In the genomic region with DNA sequence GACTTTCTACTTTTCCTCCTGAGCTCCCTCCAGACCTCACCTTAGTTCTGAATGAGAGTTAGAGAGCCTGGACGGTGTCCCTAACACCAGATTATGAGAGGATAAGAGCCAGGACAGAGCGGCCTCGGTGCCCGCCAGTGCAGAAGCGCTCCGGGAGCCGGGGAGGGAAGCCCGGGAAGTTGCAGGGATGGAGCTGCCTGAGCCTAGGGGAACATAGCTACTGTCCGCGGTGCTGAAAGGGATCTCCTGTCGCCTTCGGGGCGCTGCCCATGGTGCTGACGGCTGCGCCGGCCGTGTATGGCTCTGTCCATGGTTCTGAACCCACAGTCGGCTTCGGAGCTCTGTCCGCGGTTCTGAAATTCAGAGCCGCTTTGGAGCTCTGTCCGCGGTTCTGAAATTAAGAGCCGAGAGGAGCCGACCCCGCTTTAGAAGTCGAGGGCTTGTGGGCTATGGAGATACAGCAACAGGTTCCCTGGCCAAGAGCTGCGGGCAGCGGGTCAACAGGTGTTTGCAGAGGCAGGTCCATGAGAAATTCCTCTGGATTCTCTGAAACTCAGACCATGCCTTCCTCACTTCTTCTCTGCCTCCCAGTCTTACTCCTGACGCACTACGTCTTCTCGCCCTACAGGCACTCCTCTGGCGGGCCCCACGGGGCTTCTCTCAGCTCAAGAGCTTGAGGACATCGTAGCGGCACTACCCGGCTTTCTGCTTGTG, we compare ENCODE assay signal across 1 cellular context.
TF ChIP-seq lines count a peak whose summit lies in the region.

No MANE protein-coding gene starts in this region.

TF ChIP-seq in HepG2, 621 proteins besides CTCF, POLR2A, EP300 and RAD21 (continued from another document and continues in another):
- TF ChIP-seq, protein P1, sequence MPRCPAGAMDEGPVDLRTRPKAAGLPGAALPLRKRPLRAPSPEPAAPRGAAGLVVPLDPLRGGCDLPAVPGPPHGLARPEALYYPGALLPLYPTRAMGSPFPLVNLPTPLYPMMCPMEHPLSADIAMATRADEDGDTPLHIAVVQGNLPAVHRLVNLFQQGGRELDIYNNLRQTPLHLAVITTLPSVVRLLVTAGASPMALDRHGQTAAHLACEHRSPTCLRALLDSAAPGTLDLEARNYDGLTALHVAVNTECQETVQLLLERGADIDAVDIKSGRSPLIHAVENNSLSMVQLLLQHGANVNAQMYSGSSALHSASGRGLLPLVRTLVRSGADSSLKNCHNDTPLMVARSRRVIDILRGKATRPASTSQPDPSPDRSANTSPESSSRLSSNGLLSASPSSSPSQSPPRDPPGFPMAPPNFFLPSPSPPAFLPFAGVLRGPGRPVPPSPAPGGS (CRISPR knock-in tag; IDR thresholded peaks at IDR 0.05): peak; percentile 100
- TF ChIP-seq ZNF850 (CRISPR knock-in tag; conservative IDR thresholded peaks at IDR 0.05): peak; percentile 100
- no peak for TF ChIP-seq PCBP2 (optimal IDR thresholded peaks at IDR 0.05; ENCODE audit: low read depth, low read length, poor library complexity, severe bottlenecking)
- peak; percentile 87 for TF ChIP-seq ZNF143 (CRISPR knock-in tag; IDR thresholded peaks at IDR 0.05)
- TF ChIP-seq ZNF205 (CRISPR knock-in tag; IDR thresholded peaks at IDR 0.05): peak; percentile 100
- TF ChIP-seq PCBP1 (IDR thresholded peaks at IDR 0.05; ENCODE audit: borderline replicate concordance, low read depth, low read length): no peak
- TF ChIP-seq ZNF777 (CRISPR knock-in tag; IDR thresholded peaks at IDR 0.05): peak; percentile 100
- TF ChIP-seq ZMYM4 (CRISPR knock-in tag; IDR thresholded peaks at IDR 0.05): peak; percentile 100
- TF ChIP-seq GZF1 (CRISPR knock-in tag; IDR thresholded peaks at IDR 0.05): peak; percentile 99
- peak; percentile 100 for TF ChIP-seq RARG (CRISPR knock-in tag; IDR thresholded peaks at IDR 0.05; ENCODE audit: low read depth)
- peak; percentile 100 for TF ChIP-seq MEIS1 (CRISPR knock-in tag; IDR thresholded peaks at IDR 0.05; ENCODE audit: borderline replicate concordance)
- no peak for TF ChIP-seq TBX3 (IDR thresholded peaks at IDR 0.05; ENCODE audit: borderline replicate concordance)
- TF ChIP-seq POLR2AphosphoS2 (IDR thresholded peaks at IDR 0.05; ENCODE audit: low read depth, low read length): no peak
- TF ChIP-seq SATB2 (CRISPR knock-in tag; IDR thresholded peaks at IDR 0.05): peak; percentile 100
- TF ChIP-seq TMF1 (CRISPR knock-in tag; IDR thresholded peaks at IDR 0.05; ENCODE audit: low read depth): peak; percentile 100
- peak; percentile 100 for TF ChIP-seq ZFYVE20 (CRISPR knock-in tag; IDR thresholded peaks at IDR 0.05; ENCODE audit: borderline replicate concordance, low read depth)
- peak; percentile 100 for TF ChIP-seq WIZ (CRISPR knock-in tag; IDR thresholded peaks at IDR 0.05)
- TF ChIP-seq HDAC1 (CRISPR knock-in tag; IDR thresholded peaks at IDR 0.05): peak; percentile 100
- peak; percentile 100 for TF ChIP-seq ISL2 (CRISPR knock-in tag; IDR thresholded peaks at IDR 0.05)
- TF ChIP-seq, protein P2, sequence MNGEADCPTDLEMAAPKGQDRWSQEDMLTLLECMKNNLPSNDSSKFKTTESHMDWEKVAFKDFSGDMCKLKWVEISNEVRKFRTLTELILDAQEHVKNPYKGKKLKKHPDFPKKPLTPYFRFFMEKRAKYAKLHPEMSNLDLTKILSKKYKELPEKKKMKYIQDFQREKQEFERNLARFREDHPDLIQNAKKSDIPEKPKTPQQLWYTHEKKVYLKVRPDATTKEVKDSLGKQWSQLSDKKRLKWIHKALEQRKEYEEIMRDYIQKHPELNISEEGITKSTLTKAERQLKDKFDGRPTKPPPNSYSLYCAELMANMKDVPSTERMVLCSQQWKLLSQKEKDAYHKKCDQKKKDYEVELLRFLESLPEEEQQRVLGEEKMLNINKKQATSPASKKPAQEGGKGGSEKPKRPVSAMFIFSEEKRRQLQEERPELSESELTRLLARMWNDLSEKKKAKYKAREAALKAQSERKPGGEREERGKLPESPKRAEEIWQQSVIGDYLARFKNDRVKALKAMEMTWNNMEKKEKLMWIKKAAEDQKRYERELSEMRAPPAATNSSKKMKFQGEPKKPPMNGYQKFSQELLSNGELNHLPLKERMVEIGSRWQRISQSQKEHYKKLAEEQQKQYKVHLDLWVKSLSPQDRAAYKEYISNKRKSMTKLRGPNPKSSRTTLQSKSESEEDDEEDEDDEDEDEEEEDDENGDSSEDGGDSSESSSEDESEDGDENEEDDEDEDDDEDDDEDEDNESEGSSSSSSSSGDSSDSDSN (CRISPR knock-in tag; IDR thresholded peaks at IDR 0.05): peak; percentile 99
- no peak for TF ChIP-seq GTF2F1 (IDR thresholded peaks at IDR 0.05; ENCODE audit: low read length)
- TF ChIP-seq ZBTB21 (CRISPR knock-in tag; IDR thresholded peaks at IDR 0.05): peak; percentile 99
- peak; percentile 100 for TF ChIP-seq ARID5B (CRISPR knock-in tag; IDR thresholded peaks at IDR 0.05)
- TF ChIP-seq, protein P3, sequence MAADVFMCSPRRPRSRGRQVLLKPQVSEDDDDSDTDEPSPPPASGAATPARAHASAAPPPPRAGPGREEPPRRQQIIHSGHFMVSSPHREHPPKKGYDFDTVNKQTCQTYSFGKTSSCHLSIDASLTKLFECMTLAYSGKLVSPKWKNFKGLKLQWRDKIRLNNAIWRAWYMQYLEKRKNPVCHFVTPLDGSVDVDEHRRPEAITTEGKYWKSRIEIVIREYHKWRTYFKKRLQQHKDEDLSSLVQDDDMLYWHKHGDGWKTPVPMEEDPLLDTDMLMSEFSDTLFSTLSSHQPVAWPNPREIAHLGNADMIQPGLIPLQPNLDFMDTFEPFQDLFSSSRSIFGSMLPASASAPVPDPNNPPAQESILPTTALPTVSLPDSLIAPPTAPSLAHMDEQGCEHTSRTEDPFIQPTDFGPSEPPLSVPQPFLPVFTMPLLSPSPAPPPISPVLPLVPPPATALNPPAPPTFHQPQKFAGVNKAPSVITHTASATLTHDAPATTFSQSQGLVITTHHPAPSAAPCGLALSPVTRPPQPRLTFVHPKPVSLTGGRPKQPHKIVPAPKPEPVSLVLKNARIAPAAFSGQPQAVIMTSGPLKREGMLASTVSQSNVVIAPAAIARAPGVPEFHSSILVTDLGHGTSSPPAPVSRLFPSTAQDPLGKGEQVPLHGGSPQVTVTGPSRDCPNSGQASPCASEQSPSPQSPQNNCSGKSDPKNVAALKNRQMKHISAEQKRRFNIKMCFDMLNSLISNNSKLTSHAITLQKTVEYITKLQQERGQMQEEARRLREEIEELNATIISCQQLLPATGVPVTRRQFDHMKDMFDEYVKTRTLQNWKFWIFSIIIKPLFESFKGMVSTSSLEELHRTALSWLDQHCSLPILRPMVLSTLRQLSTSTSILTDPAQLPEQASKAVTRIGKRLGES (CRISPR knock-in tag; IDR thresholded peaks at IDR 0.05; ENCODE audit: borderline replicate concordance): peak; percentile 100
- TF ChIP-seq CENPT (CRISPR knock-in tag; IDR thresholded peaks at IDR 0.05; ENCODE audit: low read depth): peak; percentile 100
- TF ChIP-seq YEATS4 (CRISPR knock-in tag; IDR thresholded peaks at IDR 0.05; ENCODE audit: borderline replicate concordance): peak; percentile 100
- no peak for TF ChIP-seq NCOR1 (IDR thresholded peaks at IDR 0.05; ENCODE audit: borderline replicate concordance, low read length)
- TF ChIP-seq CC2D1A (CRISPR knock-in tag; IDR thresholded peaks at IDR 0.05): peak; percentile 100
- TF ChIP-seq ZNF770 (CRISPR knock-in tag; IDR thresholded peaks at IDR 0.05): peak; percentile 99
- no peak for TF ChIP-seq U2AF2 (IDR thresholded peaks at IDR 0.05; ENCODE audit: low read depth, low read length)
- peak; percentile 100 for TF ChIP-seq ZNF747 (CRISPR knock-in tag; IDR thresholded peaks at IDR 0.05; ENCODE audit: borderline replicate concordance)
- TF ChIP-seq GMEB2 (CRISPR knock-in tag; IDR thresholded peaks at IDR 0.05; ENCODE audit: low read depth): peak; percentile 95
- no peak for TF ChIP-seq TCF7 (IDR thresholded peaks at IDR 0.05; ENCODE audit: low read depth)
- peak; percentile 60; the same call in 1 of the 2 replicates for TF ChIP-seq MAZ (IDR thresholded peaks at IDR 0.05; ENCODE audit: borderline replicate concordance, low read depth, low read length)
- peak; percentile 100 for TF ChIP-seq MAZ (CRISPR knock-in tag; IDR thresholded peaks at IDR 0.05; ENCODE audit: low read depth)
- no peak for TF ChIP-seq MAFK (conservative IDR thresholded peaks at IDR 0.05 in 1 of 2, IDR thresholded peaks at IDR 0.05 in 1 of 2; ENCODE audit: low read length in 2 of 2)
- peak; percentile 100 for TF ChIP-seq ZFP41 (CRISPR knock-in tag; IDR thresholded peaks at IDR 0.05; ENCODE audit: borderline replicate concordance)
- TF ChIP-seq RORA (CRISPR knock-in tag; IDR thresholded peaks at IDR 0.05): peak; percentile 100
- TF ChIP-seq ZNF430 (CRISPR knock-in tag; IDR thresholded peaks at IDR 0.05): peak; percentile 100
- TF ChIP-seq ZNF329 (CRISPR knock-in tag; IDR thresholded peaks at IDR 0.05; ENCODE audit: low read depth): peak; percentile 100
- peak; percentile 99 for TF ChIP-seq HMGXB3 (CRISPR knock-in tag; IDR thresholded peaks at IDR 0.05; ENCODE audit: borderline replicate concordance)
